20 cellular contexts compared by ENCODE assay signal in the genomic region with DNA sequence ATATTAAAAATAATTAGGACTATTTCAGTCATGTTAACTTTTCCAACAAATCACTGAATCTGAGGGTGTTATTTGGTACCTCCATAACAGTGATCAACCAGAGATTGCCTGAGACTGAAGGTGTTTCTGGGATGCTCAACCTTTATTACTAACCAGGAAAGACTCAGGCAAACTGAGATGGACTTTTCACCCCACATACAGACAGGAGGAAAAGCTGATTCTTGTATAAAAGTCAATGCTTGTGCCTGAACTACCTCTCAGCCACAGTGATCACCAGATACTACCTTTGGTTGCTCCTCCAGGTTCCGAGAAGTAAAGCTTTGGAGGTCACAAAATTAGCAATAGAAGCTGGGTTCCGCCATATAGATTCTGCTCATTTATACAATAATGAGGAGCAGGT. TPM values are rescaled to one million over a fixed set of nuclear protein-coding genes. Genes with fewer than 3 reads are reported as not detected.
DNase-seq lines count a peak whose midpoint lies in the region; ATAC-seq and TF ChIP-seq lines count a peak whose summit lies in the region.
"Had no signal": no experiment of that assay in that cellular context is flagged by ENCODE, and none has a peak within 500 bp of the region (broad histone marks: within the 10 kb centered on the region; RNA-seq: fewer than 3 reads in every experiment).

No MANE protein-coding gene starts in this region.

- H3K27ac ChIP-seq in right cardiac atrium (ENCODE audit: low read length): no peak overlapping the region
- peak overlapping the region; percentile 73 for H3K27ac ChIP-seq in psoas muscle
- H3K27ac ChIP-seq: brain microvascular endothelial cell, dorsolateral prefrontal cortex had no signal

- no peak for ATAC-seq in right cardiac atrium
- ATAC-seq in left cardiac atrium: no peak
- no peak for ATAC-seq in psoas muscle
- ATAC-seq in HG03457 (IDR thresholded peaks at IDR 0.05; ENCODE audit: unreplicated experiment): no peak
- ATAC-seq: activated CD8-positive, alpha-beta T cell treated with anti-CD3 and anti-CD28 coated beads, Interleukin-2, amount 10 ng/mL, durations not matched to agents 7 days and 5 days; SK-N-SH treated with all-trans-retinoic acid at 6 μM for 48 hours had no signal

- DNase-seq in right cardiac atrium (no peak), left cardiac atrium (no peak), immature natural killer cell (no peak), psoas muscle (no peak), HUDEP-2 (lab: John Stamatoyannopoulos, UW; ENCODE audit: unreplicated experiment in 76 of 76) (no peak), pons (ENCODE audit: low spot score) (no peak), NOMO-1 treated with dmso at 0.1 percent for 144 hours (lab: John Stamatoyannopoulos, UW; ENCODE audit: unreplicated experiment) (no peak)
- DNase-seq: activated CD8-positive, alpha-beta T cell treated with anti-CD3 and anti-CD28 coated beads, Interleukin-2, amount 10 ng/mL, durations not matched to agents 7 days and 5 days; brain microvascular endothelial cell; CD4-positive, alpha-beta memory T cell; dorsolateral prefrontal cortex; Karpas-422; NCI-H1105 treated with DMSO at 0.1 percent for 48 hours; stimulated activated CD4-positive, alpha-beta T cell treated with anti-CD3 and anti-CD28 coated beads, Interleukin-4, amount 100 ng/mL, for 24 hours; substantia nigra; T-helper 9 cell had no signal

- TF ChIP-seq CTCF in psoas muscle (IDR thresholded peaks at IDR 0.05): no peak

- H3K36me3 Mint-ChIP-seq in immature natural killer cell: peaks cover 18 to 33% (median 23%) of the 10 kb centered on the region in 3 donors
- H3K36me3 Mint-ChIP-seq: activated naive CD8-positive, alpha-beta T cell; CD4-positive, alpha-beta memory T cell had no signal

- H3K4me1 ChIP-seq in right cardiac atrium (ENCODE audit: control insufficient read depth, insufficient read depth, low read length): no peaks in the 10 kb centered on the region
- H3K4me1 ChIP-seq in psoas muscle: no peaks in the 10 kb centered on the region

- intact Hi-C loops in right cardiac atrium (cut with DNase I) (loop anchor here (10.0 kb wide), 4 partner anchors 81 to 251 kb away; no protein-coding TSS in a partner anchor), left cardiac atrium (cut with DNase I) (loop anchor here (5.0 to 10.0 kb wide), 4 partner anchors 71 to 249 kb away; no protein-coding TSS in a partner anchor), psoas muscle (cut with DNase I) (loop anchor here (5.0 to 10.0 kb wide), 5 partner anchors 81 to 244 kb away; partner anchors contain the start of gene AKR1C2 (in 1 of the 2))

- peaks cover 0 to 2% (median 0%) of the 10 kb centered on the region in 3 donors for H3K27me3 Mint-ChIP-seq in immature natural killer cell (ENCODE audit: low read depth in 3 of 3)

- no peaks in the 10 kb centered on the region for H3K9me3 Mint-ChIP-seq in immature natural killer cell

- WGBS in right cardiac atrium: 69% methylated on average over 2 of the region's 2 CpGs
- WGBS in psoas muscle, 3 donors: 68 to 98% (median 73%) methylated on average over 2 of the region's 2 CpGs

- H3K9me3 ChIP-seq in right cardiac atrium (ENCODE audit: control insufficient read depth, low read length) (no peaks in the 10 kb centered on the region), psoas muscle (no peaks in the 10 kb centered on the region)

- H3K4me3 Mint-ChIP-seq in immature natural killer cell: peak overlapping the region; percentile 90 to 99 (median 96)
- H3K4me3 Mint-ChIP-seq: activated CD8-positive, alpha-beta T cell treated with anti-CD3 and anti-CD28 coated beads, Interleukin-2, amount 10 ng/mL, durations not matched to agents 7 days and 5 days; activated naive CD8-positive, alpha-beta T cell; CD4-positive, alpha-beta memory T cell had no signal

- H3K36me3 ChIP-seq in psoas muscle (ENCODE audit: insufficient read depth in 1 of 2, low read depth in 1 of 2): peaks cover 0 to 45% of the 10 kb centered on the region in 2 donors
- H3K36me3 ChIP-seq: brain microvascular endothelial cell had no signal

- peak overlapping the region; percentile 15 to 88 (median 80) for H3K27ac Mint-ChIP-seq in immature natural killer cell
- H3K27ac Mint-ChIP-seq: activated CD8-positive, alpha-beta T cell treated with anti-CD3 and anti-CD28 coated beads, Interleukin-2, amount 10 ng/mL, durations not matched to agents 7 days and 5 days; activated naive CD8-positive, alpha-beta T cell; CD4-positive, alpha-beta memory T cell had no signal

- H3K4me3 ChIP-seq in right cardiac atrium (ENCODE audit: low read length) (peak overlapping the region; percentile 99), psoas muscle (peak overlapping the region; percentile 68)
- H3K4me3 ChIP-seq: smooth muscle cell had no signal

- H3K4me1 Mint-ChIP-seq in immature natural killer cell: peaks cover 40 to 49% of the 10 kb centered on the region in 2 donors

- H3K27me3 ChIP-seq in right cardiac atrium (ENCODE audit: control insufficient read depth, insufficient read depth) (no peaks in the 10 kb centered on the region), psoas muscle (ENCODE audit: insufficient read depth in 3 of 3, low read length in 2 of 3) (no peaks in the 10 kb centered on the region)
- H3K27me3 ChIP-seq: brain microvascular endothelial cell had no signal

RNA-seq across cellular contexts. Expression of gene AKR1C3, which starts 1.9 kb away (rescaled TPM):
- total RNA-seq in right cardiac atrium (10 to 100 TPM; 28.1 to 60.8 (median 54.1) TPM), left cardiac atrium (10 to 100 TPM; 60.2 to 91.3 TPM), psoas muscle (1,000 to 10,000 TPM in 1 of 4 donors, 10 to 100 TPM in 3; 20.6 to 1,247 (median 39.8) TPM)
- polyA plus RNA-seq in right cardiac atrium (40.3 TPM), immature natural killer cell (100 to 1,000 TPM; 219 to 534 (median 321) TPM), psoas muscle (100 to 1,000 TPM in 1 of 3 donors, 10 to 100 TPM in 2; 16.6 to 365 (median 33.7) TPM)
